ENCODE assay signal across 20 cellular contexts in the genomic region with DNA sequence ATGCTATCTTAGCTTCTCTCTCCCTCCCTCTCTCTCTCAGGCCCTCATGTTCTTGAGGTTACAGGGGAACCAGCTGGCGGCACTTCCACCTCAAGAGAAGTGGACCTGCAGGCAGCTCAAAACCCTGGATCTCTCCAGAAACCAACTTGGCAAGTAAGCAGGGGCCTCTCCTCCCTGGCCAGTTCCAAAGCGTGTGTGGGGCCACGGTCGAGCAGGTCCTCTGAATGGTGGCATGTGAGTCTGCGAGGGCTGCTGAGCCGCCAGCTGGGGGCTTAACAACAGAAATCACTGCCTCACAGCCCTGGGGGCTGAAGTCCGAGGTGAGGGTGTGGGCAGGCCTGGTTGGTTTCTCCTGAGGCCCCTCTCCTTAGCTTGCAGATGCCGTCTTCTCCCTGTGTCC.
A peak's percentile ranks its signal among the peaks of the same experiment; 100 is the strongest.
DNase-seq lines count a peak whose midpoint lies in the region; ATAC-seq, FAIRE-seq and TF ChIP-seq lines count a peak whose summit lies in the region.
"Had no signal": no experiment of that assay in that cellular context is flagged by ENCODE, and none has a peak within 500 bp of the region (broad histone marks: within the 10 kb centered on the region; RNA-seq: fewer than 3 reads in every experiment).

No MANE protein-coding gene starts in this region.

- peak; percentile 16 for DNase-seq in natural killer cell treated with Interleukin-12 subunit alpha and Interleukin-12 subunit beta and Interleukin-15 and Interleukin-18, amount 100 ng/mL, for 72 hours (ENCODE audit: low spot score)
- DNase-seq in natural killer cell: no peak
- DNase-seq in esophagus muscularis mucosa (ENCODE audit: extremely low spot score): peak; percentile 88
- DNase-seq in neural progenitor cell (ENCODE audit: low spot score): no peak
- DNase-seq in activated CD4-positive, alpha-beta T cell treated with anti-CD3 and anti-CD28 coated beads for 1 hour: no peak
- DNase-seq in NCI-H748 treated with DMSO at 0.1 percent for 48 hours (lab: John Stamatoyannopoulos, UW): no peak
- DNase-seq in small intestine: no peak
- DNase-seq: activated CD4-positive, alpha-beta T cell treated with anti-CD3 and anti-CD28 coated beads for 48 hours; activated gamma-delta T cell; GDM1; hippocampal formation; KBM-7; mesenchymal stem cell; naive thymus-derived CD4-positive, alpha-beta T cell; NCI-H526 treated with DMSO at 0.1 percent for 48 hours; OCI-M1; SIG-M5 had no signal

- no peaks in the 10 kb centered on the region for H3K9me3 Mint-ChIP-seq in natural killer cell treated with Interleukin-12 subunit alpha and Interleukin-12 subunit beta and Interleukin-15 and Interleukin-18, amount 100 ng/mL, for 72 hours
- H3K9me3 Mint-ChIP-seq in natural killer cell (no peaks in the 10 kb centered on the region), neural progenitor cell (no peaks in the 10 kb centered on the region)

- peaks cover 0 to 8% (median 4%) of the 10 kb centered on the region in 4 donors for H3K4me1 ChIP-seq in esophagus muscularis mucosa
- H3K4me1 ChIP-seq in neural progenitor cell: peaks cover 14% of the 10 kb centered on the region
- H3K4me1 ChIP-seq in small intestine (ENCODE audit: control insufficient read depth in 2 of 2, insufficient read depth in 1 of 2, low read depth in 1 of 2, low read length in 1 of 2): no peaks in the 10 kb centered on the region

- H3K9me3 ChIP-seq in esophagus muscularis mucosa (no peaks in the 10 kb centered on the region), neural progenitor cell (ENCODE audit: low read depth) (no peaks in the 10 kb centered on the region), small intestine (ENCODE audit: control insufficient read depth, low read depth) (no peaks in the 10 kb centered on the region)

- H3F3A ChIP-seq in neural progenitor cell (ENCODE audit: low read depth): peaks cover 4% of the 10 kb centered on the region

- H3K36me3 Mint-ChIP-seq in natural killer cell treated with Interleukin-12 subunit alpha and Interleukin-12 subunit beta and Interleukin-15 and Interleukin-18, amount 100 ng/mL, for 72 hours: no peaks in the 10 kb centered on the region
- H3K36me3 Mint-ChIP-seq in natural killer cell (no peaks in the 10 kb centered on the region), neural progenitor cell (no peaks in the 10 kb centered on the region)
- H3K36me3 Mint-ChIP-seq: naive thymus-derived CD4-positive, alpha-beta T cell had no signal

- no peak overlapping the region for H3K27ac Mint-ChIP-seq in natural killer cell treated with Interleukin-12 subunit alpha and Interleukin-12 subunit beta and Interleukin-15 and Interleukin-18, amount 100 ng/mL, for 72 hours
- no peak overlapping the region for H3K27ac Mint-ChIP-seq in natural killer cell
- H3K27ac Mint-ChIP-seq in neural progenitor cell: peak overlapping the region; percentile 92
- H3K27ac Mint-ChIP-seq: naive thymus-derived CD4-positive, alpha-beta T cell had no signal

- no peak for FAIRE-seq in small intestine (lab: Jason Lieb, UNC)
- FAIRE-seq: GM12878 had no signal

- H3K27me3 ChIP-seq in esophagus muscularis mucosa (peaks cover 0 to 12% (median 0%) of the 10 kb centered on the region in 4 donors), neural progenitor cell (no peaks in the 10 kb centered on the region), small intestine (ENCODE audit: control insufficient read depth in 2 of 2, insufficient read depth in 2 of 2, low read length in 2 of 2) (no peaks in the 10 kb centered on the region)

- H3K36me3 ChIP-seq in esophagus muscularis mucosa (peaks cover 0 to 41% (median 8%) of the 10 kb centered on the region in 4 donors), neural progenitor cell (no peaks in the 10 kb centered on the region), small intestine (ENCODE audit: control insufficient read depth in 2 of 2, insufficient read depth in 2 of 2, low read length in 2 of 2) (peaks cover 0 to 4% of the 10 kb centered on the region in 2 donors)

- WGBS in esophagus muscularis mucosa: 96% methylated on average over 6 of the region's 8 CpGs
- 79 to 84% (median 83%) methylated on average over 8 of the region's 8 CpGs for WGBS in small intestine, 3 donors

- TF ChIP-seq EP300 in esophagus muscularis mucosa (IDR thresholded peaks at IDR 0.05): no peak

- TF ChIP-seq POLR2A in esophagus muscularis mucosa (IDR thresholded peaks at IDR 0.05; ENCODE audit: low read depth): no peak

- no peak for ATAC-seq in natural killer cell treated with Interleukin-12 subunit alpha and Interleukin-12 subunit beta and Interleukin-15 and Interleukin-18, amount 100 ng/mL, for 72 hours
- no peak for ATAC-seq in natural killer cell
- no peak for ATAC-seq in HG02970 (IDR thresholded peaks at IDR 0.05; ENCODE audit: low FRiP score, unreplicated experiment)
- ATAC-seq: naive thymus-derived CD4-positive, alpha-beta T cell had no signal

- intact Hi-C loops in natural killer cell (cut with micrococcal nuclease) (loop anchor here (2.0 kb wide), 1 partner anchor 245 kb away; no protein-coding TSS in a partner anchor), esophagus muscularis mucosa (cut with DNase I) (loop anchor here (2.0 kb wide), 1 partner anchor 245 kb away; no protein-coding TSS in a partner anchor)

- H3K27ac ChIP-seq in esophagus muscularis mucosa (replicated peaks in 1 of 4) (no peak overlapping the region), neural progenitor cell (no peak overlapping the region), small intestine (ENCODE audit: low read depth in 1 of 2, low read length in 1 of 2) (no peak overlapping the region)

- no peaks in the 10 kb centered on the region for H4K20me1 ChIP-seq in neural progenitor cell (ENCODE audit: low read depth)

- no peak overlapping the region for H3K4me2 ChIP-seq in neural progenitor cell

- no peak overlapping the region for H3K9ac ChIP-seq in neural progenitor cell

- no peaks in the 10 kb centered on the region for H3K79me2 ChIP-seq in neural progenitor cell (ENCODE audit: low read depth)

- no peaks in the 10 kb centered on the region for H3K27me3 Mint-ChIP-seq in natural killer cell treated with Interleukin-12 subunit alpha and Interleukin-12 subunit beta and Interleukin-15 and Interleukin-18, amount 100 ng/mL, for 72 hours
- H3K27me3 Mint-ChIP-seq in natural killer cell (ENCODE audit: low read depth in 2 of 2) (no peaks in the 10 kb centered on the region), neural progenitor cell (ENCODE audit: insufficient read depth, low read depth) (peaks cover 4% of the 10 kb centered on the region)

- H3K4me3 ChIP-seq in esophagus muscularis mucosa: no peak overlapping the region
- no peak overlapping the region for H3K4me3 ChIP-seq in neural progenitor cell
- no peak overlapping the region for H3K4me3 ChIP-seq in small intestine (ENCODE audit: low read depth in 1 of 2, low read length in 2 of 2)
- H3K4me3 ChIP-seq: GM12878 had no signal

- H3K4me3 Mint-ChIP-seq in natural killer cell treated with Interleukin-12 subunit alpha and Interleukin-12 subunit beta and Interleukin-15 and Interleukin-18, amount 100 ng/mL, for 72 hours: no peak overlapping the region
- H3K4me3 Mint-ChIP-seq in natural killer cell (no peak overlapping the region), neural progenitor cell (no peak overlapping the region)
- H3K4me3 Mint-ChIP-seq: CD14-positive monocyte; naive thymus-derived CD4-positive, alpha-beta T cell had no signal

- no peaks in the 10 kb centered on the region for H3K4me1 Mint-ChIP-seq in natural killer cell treated with Interleukin-12 subunit alpha and Interleukin-12 subunit beta and Interleukin-15 and Interleukin-18, amount 100 ng/mL, for 72 hours (ENCODE audit: low read depth in 2 of 2)
- H3K4me1 Mint-ChIP-seq in natural killer cell (no peaks in the 10 kb centered on the region), neural progenitor cell (peaks cover 30% of the 10 kb centered on the region)

- TF ChIP-seq CTCF in natural killer cell (IDR thresholded peaks at IDR 0.05) (no peak), esophagus muscularis mucosa (IDR thresholded peaks at IDR 0.05) (no peak), neural progenitor cell (IDR thresholded peaks at IDR 0.05) (no peak)

- H2AFZ ChIP-seq in neural progenitor cell (replicated peaks): no peak overlapping the region

Comparison
In these comparisons a context has a peak if more than half of its experiments do, and no peak if none do; other contexts are left out.
1. DNase-seq: peak in natural killer cell treated with Interleukin-12 subunit alpha and Interleukin-12 subunit beta and Interleukin-15 and Interleukin-18, amount 100 ng/mL, for 72 hours (single experiment) and esophagus muscularis mucosa (single experiment); none in natural killer cell (single experiment), neural progenitor cell (single experiment), activated CD4-positive, alpha-beta T cell treated with anti-CD3 and anti-CD28 coated beads for 1 hour (single experiment), NCI-H748 treated with DMSO at 0.1 percent for 48 hours (single experiment) and small intestine (single experiment).